ENCODE assay signal across 16 cellular contexts in the genomic region with DNA sequence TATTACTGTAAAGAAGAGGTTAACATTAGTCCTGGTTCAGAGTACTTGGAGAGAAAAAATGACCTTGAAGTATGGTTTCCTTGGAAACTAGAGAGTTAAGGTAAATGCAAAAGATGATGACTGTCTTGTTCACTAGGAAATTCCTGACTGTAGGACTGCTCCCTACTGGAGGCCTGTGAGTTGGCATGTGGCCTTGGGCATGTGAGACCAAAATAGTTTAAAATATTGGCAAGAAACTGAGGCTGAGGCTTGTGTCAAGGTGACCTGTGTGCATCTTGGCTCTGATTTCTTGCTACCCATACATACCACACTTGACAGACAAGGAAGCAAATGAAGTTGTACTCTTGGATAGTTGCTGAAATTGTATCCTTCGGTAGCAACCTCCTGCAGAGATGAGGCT.
A peak's percentile ranks its signal among the peaks of the same experiment; 100 is the strongest.
DNase-seq lines count a peak whose midpoint lies in the region; ATAC-seq and TF ChIP-seq lines count a peak whose summit lies in the region.
"Had no signal": no experiment of that assay in that cellular context is flagged by ENCODE, and none has a peak within 500 bp of the region (broad histone marks: within the 10 kb centered on the region; RNA-seq: fewer than 3 reads in every experiment).

No MANE protein-coding gene starts in this region.

- peaks cover 4% of the 10 kb centered on the region for H3K9me3 Mint-ChIP-seq in chondrocyte (ENCODE audit: low read depth)

- DNase-seq in Right ventricle myocardium superior (no peak), right atrium auricular region (ENCODE audit: low spot score) (no peak), chondrocyte (ENCODE audit: low spot score) (no peak), left ventricle myocardium inferior (no peak), lower leg skin (ENCODE audit: low spot score in 2 of 2) (no peak)
- DNase-seq: 8988T; AML-193; CD8-positive, alpha-beta memory T cell; DMS53; GF-D8; HCEC 1CT had no signal

- H3K27me3 ChIP-seq in right atrium auricular region (no peaks in the 10 kb centered on the region), left ventricle myocardium inferior (ENCODE audit: low read depth) (no peaks in the 10 kb centered on the region), stomach smooth muscle (ENCODE audit: control insufficient read depth in 1 of 2, insufficient read depth in 2 of 2, low read length in 2 of 2) (no peaks in the 10 kb centered on the region)
- H3K27me3 ChIP-seq: BLaER1 had no signal

- H3K36me3 ChIP-seq in right atrium auricular region = no peaks in the 10 kb centered on the region
- no peaks in the 10 kb centered on the region for H3K36me3 ChIP-seq in left ventricle myocardium inferior
- peaks cover 5% of the 10 kb centered on the region in 2 donors for H3K36me3 ChIP-seq in stomach smooth muscle (ENCODE audit: control insufficient read depth in 2 of 2, insufficient read depth in 2 of 2, low read length in 2 of 2)
- H3K36me3 ChIP-seq: BLaER1 had no signal

- peaks cover 4% of the 10 kb centered on the region for H3K4me1 Mint-ChIP-seq in chondrocyte (ENCODE audit: low read depth)
- H3K4me1 Mint-ChIP-seq: CD8-positive, alpha-beta memory T cell had no signal

- no peaks in the 10 kb centered on the region for H3K9me3 ChIP-seq in right atrium auricular region
- H3K9me3 ChIP-seq in left ventricle myocardium inferior (replicated peaks) = no peaks in the 10 kb centered on the region
- no peaks in the 10 kb centered on the region for H3K9me3 ChIP-seq in stomach smooth muscle (ENCODE audit: control insufficient read depth in 2 of 2, low read length in 2 of 2)

- TF ChIP-seq CTCF in right atrium auricular region (IDR thresholded peaks at IDR 0.05) (no peak), chondrocyte (IDR thresholded peaks at IDR 0.05) (peak; percentile 19), left ventricle myocardium inferior (IDR thresholded peaks at IDR 0.05; ENCODE audit: borderline replicate concordance) (peak; percentile 9), lower leg skin (IDR thresholded peaks at IDR 0.05) (no peak)

- peak; percentile 71 for ATAC-seq in Right ventricle myocardium superior (ENCODE audit: poor library complexity)
- no peak for ATAC-seq in HG02763 (IDR thresholded peaks at IDR 0.05; ENCODE audit: unreplicated experiment)
- no peak for ATAC-seq in HG03280 (IDR thresholded peaks at IDR 0.05; ENCODE audit: unreplicated experiment)

- no peak overlapping the region for H3K4me3 Mint-ChIP-seq in chondrocyte (ENCODE audit: unreplicated experiment)
- H3K4me3 Mint-ChIP-seq: CD8-positive, alpha-beta memory T cell had no signal

- whole genome bisulfite sequencing in lower leg skin, 2 donors = 65 to 85% methylated on average over 1 of the region's 1 CpG

- intact Hi-C loops in Right ventricle myocardium superior (cut with DNase I) = no loop called here
- intact Hi-C loops in left ventricle myocardium inferior (cut with micrococcal nuclease) = no loop called here
- intact Hi-C loops in lower leg skin (cut with DNase I; ENCODE audit: low total_unique reads) = no loop called here

- H3K27me3 Mint-ChIP-seq in chondrocyte (ENCODE audit: low read depth) = no peaks in the 10 kb centered on the region

- H3K27ac ChIP-seq in right atrium auricular region (no peak overlapping the region), left ventricle myocardium inferior (replicated peaks) (no peak overlapping the region), stomach smooth muscle (ENCODE audit: low read length) (peak overlapping the region; percentile 18)
- H3K27ac ChIP-seq: BLaER1, HL-60 had no signal

- no peak for TF ChIP-seq POLR2A in lower leg skin (IDR thresholded peaks at IDR 0.05)

- H3K27ac Mint-ChIP-seq in chondrocyte (ENCODE audit: unreplicated experiment) = no peak overlapping the region
- H3K27ac Mint-ChIP-seq: CD8-positive, alpha-beta memory T cell had no signal

- peaks cover 5% of the 10 kb centered on the region for H3K36me3 Mint-ChIP-seq in chondrocyte (ENCODE audit: low read depth)
- H3K36me3 Mint-ChIP-seq: CD8-positive, alpha-beta memory T cell had no signal

- no peak overlapping the region for H3K4me3 ChIP-seq in right atrium auricular region
- no peak overlapping the region for H3K4me3 ChIP-seq in left ventricle myocardium inferior
- no peak overlapping the region for H3K4me3 ChIP-seq in stomach smooth muscle (ENCODE audit: low read length in 2 of 2)
- no peak overlapping the region for H3K4me3 ChIP-seq in lower leg skin (ENCODE audit: low read depth, poor library complexity, severe bottlenecking)
- H3K4me3 ChIP-seq: BLaER1 had no signal

- H3K9ac ChIP-seq in stomach smooth muscle (ENCODE audit: low read length in 2 of 2) = no peak overlapping the region
- H3K9ac ChIP-seq: BLaER1 had no signal

- H3K4me1 ChIP-seq in right atrium auricular region (no peaks in the 10 kb centered on the region), left ventricle myocardium inferior (peaks cover 6% of the 10 kb centered on the region), stomach smooth muscle (ENCODE audit: control insufficient read depth, insufficient read depth, low read length) (peaks cover 4% of the 10 kb centered on the region)
- H3K4me1 ChIP-seq: BLaER1 had no signal

Comparison
In these comparisons a context has a peak if more than half of its experiments do, and no peak if none do; other contexts are left out.
1. CTCF ChIP-seq: peak in chondrocyte (single experiment) and left ventricle myocardium inferior (single experiment); none in right atrium auricular region (0 of 2) and lower leg skin (0 of 3).